10 cellular contexts compared by ENCODE assay signal in the genomic region with DNA sequence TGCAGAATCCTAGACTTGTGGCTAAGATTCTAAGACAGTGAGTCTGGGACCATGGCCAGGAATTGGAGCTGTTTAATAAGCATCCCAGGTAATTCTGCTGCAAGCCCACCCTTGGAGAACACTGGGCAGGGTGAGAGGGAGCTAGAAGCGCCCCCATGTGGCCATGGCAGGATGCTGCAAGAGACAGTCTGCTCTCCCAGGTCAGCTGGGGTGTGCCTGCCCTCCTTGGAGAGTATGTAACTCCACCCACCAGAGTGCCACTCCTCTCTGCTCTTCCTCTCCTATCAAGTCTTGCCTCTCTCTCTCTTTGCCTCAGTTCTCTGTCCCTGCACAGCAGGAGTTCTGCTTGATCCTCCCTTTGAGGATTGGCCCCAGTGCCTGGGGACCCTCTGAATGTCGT. TPM values are rescaled to one million over a fixed set of nuclear protein-coding genes. Genes with fewer than 3 reads are reported as not detected.
DNase-seq lines count a peak whose midpoint lies in the region; ATAC-seq and TF ChIP-seq lines count a peak whose summit lies in the region.
"Had no signal": no experiment of that assay in that cellular context is flagged by ENCODE, and none has a peak within 500 bp of the region (broad histone marks: within the 10 kb centered on the region; RNA-seq: fewer than 3 reads in every experiment).

No MANE protein-coding gene starts in this region.

- CTCF ChIA-PET in activated CD8-positive, alpha-beta T cell treated with anti-CD3 and anti-CD28 coated beads, Interleukin-2, amount 10 ng/mL, durations not matched to agents 7 days and 5 days (lab: Charles Lee): no interaction called here
- CTCF ChIA-PET in naive thymus-derived CD4-positive, alpha-beta T cell (lab: Charles Lee): no interaction called here

- WGBS in liver: 2% methylated on average over 2 of the region's 2 CpGs

- no peaks in the 10 kb centered on the region for H3K9me3 Mint-ChIP-seq in activated CD8-positive, alpha-beta T cell treated with anti-CD3 and anti-CD28 coated beads, Interleukin-2, amount 10 ng/mL, durations not matched to agents 7 days and 5 days (ENCODE audit: insufficient read depth)
- H3K9me3 Mint-ChIP-seq in naive thymus-derived CD4-positive, alpha-beta T cell: peaks cover 0 to 6% (median 1%) of the 10 kb centered on the region in 11 donors
- H3K9me3 Mint-ChIP-seq: activated naive CD8-positive, alpha-beta T cell treated with anti-CD3 and anti-CD28 coated beads, Interleukin-2, amount 10 ng/mL, durations not matched to agents 7 days and 5 days had no signal

- H3K36me3 Mint-ChIP-seq in activated CD8-positive, alpha-beta T cell treated with anti-CD3 and anti-CD28 coated beads, Interleukin-2, amount 10 ng/mL, durations not matched to agents 7 days and 5 days (ENCODE audit: low read depth): no peaks in the 10 kb centered on the region
- H3K36me3 Mint-ChIP-seq in naive thymus-derived CD4-positive, alpha-beta T cell: no peaks in the 10 kb centered on the region
- H3K36me3 Mint-ChIP-seq: activated naive CD8-positive, alpha-beta T cell treated with anti-CD3 and anti-CD28 coated beads, Interleukin-2, amount 10 ng/mL, durations not matched to agents 7 days and 5 days had no signal

- POLR2A ChIA-PET in activated CD8-positive, alpha-beta T cell treated with anti-CD3 and anti-CD28 coated beads, Interleukin-2, amount 10 ng/mL, durations not matched to agents 7 days and 5 days (lab: Charles Lee): no interaction called here
- POLR2A ChIA-PET in naive thymus-derived CD4-positive, alpha-beta T cell (lab: Charles Lee): no interaction called here

- H3K4me1 ChIP-seq in liver (ENCODE audit: control insufficient read depth in 4 of 4, insufficient read depth in 4 of 4, low read length in 3 of 4): no peaks in the 10 kb centered on the region
- H3K4me1 ChIP-seq in naive thymus-derived CD4-positive, alpha-beta T cell (ENCODE audit: control insufficient read depth in 2 of 2, insufficient read depth in 2 of 2, low read length in 2 of 2): no peaks in the 10 kb centered on the region
- H3K4me1 ChIP-seq: parathyroid adenoma had no signal

- DNase-seq in EH (ENCODE audit: low read depth) (peak; percentile 23), HL-60 (ENCODE audit: low read depth in 1 of 2, low spot score in 1 of 2) (no peak), mucosa of gallbladder (ENCODE audit: low spot score) (no peak)
- no peak for DNase-seq in activated CD8-positive, alpha-beta T cell treated with anti-CD3 and anti-CD28 coated beads, Interleukin-2, amount 10 ng/mL, durations not matched to agents 7 days and 5 days
- no peak for DNase-seq in naive thymus-derived CD4-positive, alpha-beta T cell
- no peak for DNase-seq in stimulated activated CD4-positive, alpha-beta T cell treated with anti-CD3 and anti-CD28 coated beads, Interleukin-4, amount 100 ng/mL, for 24 hours
- DNase-seq: activated naive CD8-positive, alpha-beta T cell treated with anti-CD3 and anti-CD28 coated beads, Interleukin-2, amount 10 ng/mL, durations not matched to agents 7 days and 5 days had no signal

- no peak overlapping the region for H3K27ac Mint-ChIP-seq in activated CD8-positive, alpha-beta T cell treated with anti-CD3 and anti-CD28 coated beads, Interleukin-2, amount 10 ng/mL, durations not matched to agents 7 days and 5 days
- H3K27ac Mint-ChIP-seq in naive thymus-derived CD4-positive, alpha-beta T cell: no peak overlapping the region
- H3K27ac Mint-ChIP-seq: activated naive CD8-positive, alpha-beta T cell treated with anti-CD3 and anti-CD28 coated beads, Interleukin-2, amount 10 ng/mL, durations not matched to agents 7 days and 5 days had no signal

- H3K27me3 ChIP-seq in HL-60 (ENCODE audit: insufficient read depth, poor library complexity, severe bottlenecking) (no peaks in the 10 kb centered on the region), liver (ENCODE audit: control insufficient read depth in 4 of 4, insufficient read depth in 4 of 4, low read length in 3 of 4) (no peaks in the 10 kb centered on the region)
- H3K27me3 ChIP-seq in naive thymus-derived CD4-positive, alpha-beta T cell (ENCODE audit: control insufficient read depth in 2 of 2, insufficient read depth in 2 of 2, low read length in 2 of 2): no peaks in the 10 kb centered on the region

- H3K27me3 Mint-ChIP-seq in activated CD8-positive, alpha-beta T cell treated with anti-CD3 and anti-CD28 coated beads, Interleukin-2, amount 10 ng/mL, durations not matched to agents 7 days and 5 days (ENCODE audit: low read depth): peaks cover 4% of the 10 kb centered on the region
- peaks cover 0 to 13% (median 5%) of the 10 kb centered on the region in 5 donors for H3K27me3 Mint-ChIP-seq in naive thymus-derived CD4-positive, alpha-beta T cell

- TF ChIP-seq CTCF in HL-60 (IDR thresholded peaks at IDR 0.05; ENCODE audit: insufficient read depth, low read length): peak; percentile 18
- TF ChIP-seq CTCF in liver (IDR thresholded peaks at IDR 0.05; ENCODE audit: low read depth, low read length, missing input control): peak; percentile 19

- H3K4me1 Mint-ChIP-seq in activated CD8-positive, alpha-beta T cell treated with anti-CD3 and anti-CD28 coated beads, Interleukin-2, amount 10 ng/mL, durations not matched to agents 7 days and 5 days (ENCODE audit: low read depth): no peaks in the 10 kb centered on the region
- H3K4me1 Mint-ChIP-seq in naive thymus-derived CD4-positive, alpha-beta T cell: no peaks in the 10 kb centered on the region
- H3K4me1 Mint-ChIP-seq: activated naive CD8-positive, alpha-beta T cell treated with anti-CD3 and anti-CD28 coated beads, Interleukin-2, amount 10 ng/mL, durations not matched to agents 7 days and 5 days had no signal

- intact Hi-C loops in naive thymus-derived CD4-positive, alpha-beta T cell (cut with micrococcal nuclease): no loop called here

- H3K4me3 Mint-ChIP-seq in activated CD8-positive, alpha-beta T cell treated with anti-CD3 and anti-CD28 coated beads, Interleukin-2, amount 10 ng/mL, durations not matched to agents 7 days and 5 days: no peak overlapping the region
- H3K4me3 Mint-ChIP-seq in naive thymus-derived CD4-positive, alpha-beta T cell: no peak overlapping the region
- H3K4me3 Mint-ChIP-seq: activated naive CD8-positive, alpha-beta T cell treated with anti-CD3 and anti-CD28 coated beads, Interleukin-2, amount 10 ng/mL, durations not matched to agents 7 days and 5 days had no signal

- no peaks in the 10 kb centered on the region for H3K36me3 ChIP-seq in liver (ENCODE audit: control insufficient read depth in 4 of 4, insufficient read depth in 3 of 4, low read depth in 1 of 4, low read length in 3 of 4)
- H3K36me3 ChIP-seq in naive thymus-derived CD4-positive, alpha-beta T cell (ENCODE audit: control insufficient read depth in 2 of 3, insufficient read depth in 3 of 3, low read length in 3 of 3): no peaks in the 10 kb centered on the region

- peak; percentile 51 for ATAC-seq in activated CD8-positive, alpha-beta T cell treated with anti-CD3 and anti-CD28 coated beads, Interleukin-2, amount 10 ng/mL, durations not matched to agents 7 days and 5 days
- ATAC-seq in naive thymus-derived CD4-positive, alpha-beta T cell: no peak
- no peak for ATAC-seq in GM18505 (IDR thresholded peaks at IDR 0.05; ENCODE audit: unreplicated experiment)

- H3K9me3 ChIP-seq in liver (ENCODE audit: control insufficient read depth in 4 of 4, low read length in 3 of 4): peaks cover 0 to 3% (median 0%) of the 10 kb centered on the region in 4 donors
- H3K9me3 ChIP-seq in naive thymus-derived CD4-positive, alpha-beta T cell (ENCODE audit: control insufficient read depth in 2 of 3, low read length in 3 of 3): no peaks in the 10 kb centered on the region

- TF ChIP-seq POLR2A in GM18505 (IDR thresholded peaks at IDR 0.05; ENCODE audit: borderline replicate concordance, extremely low read depth, insufficient read depth, insufficient read length): no peak

- H3K27ac ChIP-seq in HL-60 (replicated peaks) (no peak overlapping the region), liver (ENCODE audit: low read depth in 1 of 2, low read length in 2 of 2) (no peak overlapping the region)
- H3K27ac ChIP-seq in naive thymus-derived CD4-positive, alpha-beta T cell (ENCODE audit: low read depth, low read length): no peak overlapping the region
- H3K27ac ChIP-seq: parathyroid adenoma had no signal

- TF ChIP-seq RAD21 in liver (IDR thresholded peaks at IDR 0.05): peak in 1 of 2 donors; percentile 32

- H3K9ac ChIP-seq in liver (ENCODE audit: low read depth in 1 of 2, low read length in 2 of 2): no peak overlapping the region
- H3K9ac ChIP-seq: parathyroid adenoma had no signal

- H3K4me3 ChIP-seq in HL-60 (replicated peaks; ENCODE audit: insufficient read depth, low read length): no peak overlapping the region
- H3K4me3 ChIP-seq in liver (ENCODE audit: low read depth in 1 of 3, low read length in 3 of 3): no peak overlapping the region
- no peak overlapping the region for H3K4me3 ChIP-seq in naive thymus-derived CD4-positive, alpha-beta T cell (ENCODE audit: low read length)

TF ChIP-seq in liver, 16 proteins besides CTCF, POLR2A, EP300 and RAD21 (continues in another document):
- TF ChIP-seq, protein P1, sequence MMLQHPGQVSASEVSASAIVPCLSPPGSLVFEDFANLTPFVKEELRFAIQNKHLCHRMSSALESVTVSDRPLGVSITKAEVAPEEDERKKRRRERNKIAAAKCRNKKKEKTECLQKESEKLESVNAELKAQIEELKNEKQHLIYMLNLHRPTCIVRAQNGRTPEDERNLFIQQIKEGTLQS (IDR thresholded peaks at IDR 0.05): no peak
- TF ChIP-seq, protein P2, sequence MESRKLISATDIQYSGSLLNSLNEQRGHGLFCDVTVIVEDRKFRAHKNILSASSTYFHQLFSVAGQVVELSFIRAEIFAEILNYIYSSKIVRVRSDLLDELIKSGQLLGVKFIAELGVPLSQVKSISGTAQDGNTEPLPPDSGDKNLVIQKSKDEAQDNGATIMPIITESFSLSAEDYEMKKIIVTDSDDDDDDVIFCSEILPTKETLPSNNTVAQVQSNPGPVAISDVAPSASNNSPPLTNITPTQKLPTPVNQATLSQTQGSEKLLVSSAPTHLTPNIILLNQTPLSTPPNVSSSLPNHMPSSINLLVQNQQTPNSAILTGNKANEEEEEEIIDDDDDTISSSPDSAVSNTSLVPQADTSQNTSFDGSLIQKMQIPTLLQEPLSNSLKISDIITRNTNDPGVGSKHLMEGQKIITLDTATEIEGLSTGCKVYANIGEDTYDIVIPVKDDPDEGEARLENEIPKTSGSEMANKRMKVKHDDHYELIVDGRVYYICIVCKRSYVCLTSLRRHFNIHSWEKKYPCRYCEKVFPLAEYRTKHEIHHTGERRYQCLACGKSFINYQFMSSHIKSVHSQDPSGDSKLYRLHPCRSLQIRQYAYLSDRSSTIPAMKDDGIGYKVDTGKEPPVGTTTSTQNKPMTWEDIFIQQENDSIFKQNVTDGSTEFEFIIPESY (IDR thresholded peaks at IDR 0.05): no peak
- TF ChIP-seq FOXA2 (IDR thresholded peaks at IDR 0.05): no peak
- no peak for TF ChIP-seq EGR1 (IDR thresholded peaks at IDR 0.05; ENCODE audit: low read depth in 2 of 2)

RNA-seq across cellular contexts. Expression of a gene that starts 14.9 kb away (rescaled TPM):
- not detected for total RNA-seq in activated CD8-positive, alpha-beta T cell treated with anti-CD3 and anti-CD28 coated beads, Interleukin-2, amount 10 ng/mL, durations not matched to agents 7 days and 5 days
- total RNA-seq in liver: not detected
- polyA plus RNA-seq in liver: not detected
- under 1 TPM in 1 of 5 experiments, not detected in 4; 0.93 TPM for total RNA-seq in naive thymus-derived CD4-positive, alpha-beta T cell
- polyA plus RNA-seq in naive thymus-derived CD4-positive, alpha-beta T cell: not detected
- 0.20 TPM for total RNA-seq in mucosa of gallbladder
- total RNA-seq: activated naive CD8-positive, alpha-beta T cell treated with anti-CD3 and anti-CD28 coated beads, Interleukin-2, amount 10 ng/mL, durations not matched to agents 7 days and 5 days had no signal
